Comparison of ENCODE assay signal across 8 cellular contexts in genomic region chr2:102103992-102104871, GRCh38. TPM values are rescaled to one million over a fixed set of nuclear protein-coding genes. Genes with fewer than 3 reads are reported as not detected.
DNase-seq lines count a peak whose midpoint lies in the region; ATAC-seq and TF ChIP-seq lines count a peak whose summit lies in the region.

No MANE protein-coding gene starts in this region.

- TF ChIP-seq CTCF in osteocyte (IDR thresholded peaks at IDR 0.05) (no peak), upper lobe of right lung (IDR thresholded peaks at IDR 0.05) (no peak)

- no peaks in the 10 kb centered on the region for H3K27me3 ChIP-seq in upper lobe of right lung

- H3K27ac Mint-ChIP-seq in activated CD4-positive, alpha-beta T cell treated with anti-CD3 and anti-CD28 coated beads, Interleukin-2, amount 10 ng/mL, durations not matched to agents 7 days and 5 days = peak overlapping the region; percentile 80
- H3K27ac Mint-ChIP-seq in effector memory CD8-positive, alpha-beta T cell = peak overlapping the region; percentile 47 to 83
- H3K27ac Mint-ChIP-seq in osteocyte (ENCODE audit: unreplicated experiment) = peak overlapping the region; percentile 83

- CTCF ChIA-PET in activated CD4-positive, alpha-beta T cell treated with anti-CD3 and anti-CD28 coated beads, Interleukin-2, amount 10 ng/mL, durations not matched to agents 7 days and 5 days (lab: Charles Lee) = interaction anchor here (0.6 to 1.5 kb wide), 4 partner anchors 10 to 147 kb away, joined by 3 to 4 read pairs (median 3); no protein-coding TSS in a partner anchor

- H3K27ac ChIP-seq in upper lobe of right lung = peak overlapping the region; percentile 83

- H3K36me3 Mint-ChIP-seq in activated CD4-positive, alpha-beta T cell treated with anti-CD3 and anti-CD28 coated beads, Interleukin-2, amount 10 ng/mL, durations not matched to agents 7 days and 5 days (ENCODE audit: low read depth) = no peaks in the 10 kb centered on the region
- no peaks in the 10 kb centered on the region for H3K36me3 Mint-ChIP-seq in effector memory CD8-positive, alpha-beta T cell (ENCODE audit: insufficient read depth)
- peaks cover 3% of the 10 kb centered on the region for H3K36me3 Mint-ChIP-seq in osteocyte (ENCODE audit: unreplicated experiment)

- DNase-seq in A172 (ENCODE audit: low spot score) = peak; percentile 82
- DNase-seq in activated CD4-positive, alpha-beta T cell treated with anti-CD3 and anti-CD28 coated beads, Interleukin-2, amount 10 ng/mL, durations not matched to agents 7 days and 5 days = peak; percentile 44
- peak in 2 of 3 experiments; percentile 3 to 4 for DNase-seq in effector memory CD8-positive, alpha-beta T cell
- no peak for DNase-seq in osteocyte (ENCODE audit: extremely low spot score, unreplicated experiment)
- peak; percentile 73 for DNase-seq in upper lobe of right lung
- no peak for DNase-seq in NCI-H1105 treated with DMSO at 0.1 percent for 48 hours (lab: John Stamatoyannopoulos, UW)

- H3K27me3 Mint-ChIP-seq in activated CD4-positive, alpha-beta T cell treated with anti-CD3 and anti-CD28 coated beads, Interleukin-2, amount 10 ng/mL, durations not matched to agents 7 days and 5 days = peaks cover 12% of the 10 kb centered on the region
- peaks cover 28 to 55% of the 10 kb centered on the region in 2 donors for H3K27me3 Mint-ChIP-seq in effector memory CD8-positive, alpha-beta T cell
- H3K27me3 Mint-ChIP-seq in osteocyte (ENCODE audit: unreplicated experiment) = no peaks in the 10 kb centered on the region

- peak overlapping the region; percentile 73 for H3K4me3 Mint-ChIP-seq in activated CD4-positive, alpha-beta T cell treated with anti-CD3 and anti-CD28 coated beads, Interleukin-2, amount 10 ng/mL, durations not matched to agents 7 days and 5 days
- peak overlapping the region; percentile 76 to 82 for H3K4me3 Mint-ChIP-seq in effector memory CD8-positive, alpha-beta T cell
- H3K4me3 Mint-ChIP-seq in osteocyte (ENCODE audit: unreplicated experiment) = peak overlapping the region; percentile 67

- peak overlapping the region; percentile 56 for H3K4me3 ChIP-seq in upper lobe of right lung

- ATAC-seq in GM19328 (IDR thresholded peaks at IDR 0.05; ENCODE audit: unreplicated experiment) (peak; percentile 62), HG03439 (IDR thresholded peaks at IDR 0.05; ENCODE audit: unreplicated experiment) (peak; percentile 78), upper lobe of right lung (peak; percentile 81)
- ATAC-seq in effector memory CD8-positive, alpha-beta T cell (replicated peaks) = peak; percentile 75

- no peaks in the 10 kb centered on the region for H3K36me3 ChIP-seq in upper lobe of right lung

- POLR2A ChIA-PET in activated CD4-positive, alpha-beta T cell treated with anti-CD3 and anti-CD28 coated beads, Interleukin-2, amount 10 ng/mL, durations not matched to agents 7 days and 5 days (lab: Charles Lee) = interaction anchor here (0.6 kb wide), 1 partner anchor 82 kb away, joined by 4 read pairs; no protein-coding TSS in a partner anchor

- H3K9me3 ChIP-seq in upper lobe of right lung = no peaks in the 10 kb centered on the region

- peaks cover 23% of the 10 kb centered on the region for H3K4me1 ChIP-seq in upper lobe of right lung

- H3K4me1 Mint-ChIP-seq in activated CD4-positive, alpha-beta T cell treated with anti-CD3 and anti-CD28 coated beads, Interleukin-2, amount 10 ng/mL, durations not matched to agents 7 days and 5 days = peaks cover 35% of the 10 kb centered on the region
- peaks cover 9 to 13% of the 10 kb centered on the region in 2 donors for H3K4me1 Mint-ChIP-seq in effector memory CD8-positive, alpha-beta T cell (ENCODE audit: low read depth in 2 of 2)
- peaks cover 38% of the 10 kb centered on the region for H3K4me1 Mint-ChIP-seq in osteocyte (ENCODE audit: unreplicated experiment)

- intact Hi-C loops in upper lobe of right lung (cut with DNase I) = no loop called here

- peaks cover under 1% of the 10 kb centered on the region for H3K9me3 Mint-ChIP-seq in activated CD4-positive, alpha-beta T cell treated with anti-CD3 and anti-CD28 coated beads, Interleukin-2, amount 10 ng/mL, durations not matched to agents 7 days and 5 days
- H3K9me3 Mint-ChIP-seq in effector memory CD8-positive, alpha-beta T cell = no peaks in the 10 kb centered on the region
- no peaks in the 10 kb centered on the region for H3K9me3 Mint-ChIP-seq in osteocyte (ENCODE audit: unreplicated experiment)

RNA-seq across cellular contexts. Expression of gene IL1R1, which starts 38.3 kb away (rescaled TPM):
- 1.7 and 2.6 TPM in 2 replicates for total RNA-seq in A172 (2014; rRNA removed; shearing (Covaris generic))
- 1 to 10 TPM in 1 of 2 experiments, under 1 TPM in 1; 0.81 to 1.3 TPM for total RNA-seq in activated CD4-positive, alpha-beta T cell treated with anti-CD3 and anti-CD28 coated beads, Interleukin-2, amount 10 ng/mL, durations not matched to agents 7 days and 5 days
- total RNA-seq in osteocyte = 56.3 and 59.8 TPM in 2 replicates
- total RNA-seq in upper lobe of right lung = 196 TPM

Comparison
In these comparisons a context has a peak if more than half of its experiments do, and no peak if none do; other contexts are left out.
1. DNase-seq: peak in A172 (single experiment), activated CD4-positive, alpha-beta T cell treated with anti-CD3 and anti-CD28 coated beads, Interleukin-2, amount 10 ng/mL, durations not matched to agents 7 days and 5 days (single experiment), effector memory CD8-positive, alpha-beta T cell (2 of 3) and upper lobe of right lung (single experiment); none in osteocyte (single experiment) and NCI-H1105 treated with DMSO at 0.1 percent for 48 hours (single experiment).
2. RNA of gene IL1R1, which starts 38.3 kb away (total RNA-seq): 196 TPM in upper lobe of right lung (single experiment) and 56.3 to 59.8 TPM in osteocyte; 1.7 to 2.6 TPM in A172 and 0.81 to 1.3 TPM in activated CD4-positive, alpha-beta T cell treated with anti-CD3 and anti-CD28 coated beads, Interleukin-2, amount 10 ng/mL, durations not matched to agents 7 days and 5 days; every median in the first group is over 10 times any median in the second.
3. Peak in every context shown above with its lines, with median percentiles within 50 percentile points of each other: ATAC-seq, H3K27ac Mint-ChIP-seq and H3K4me3 Mint-ChIP-seq.